ENCODE assay signal across 8 cellular contexts in genomic region chr16:14070555-14070876, GRCh38. TPM values are rescaled to one million over a fixed set of nuclear protein-coding genes. Genes with fewer than 3 reads are reported as not detected.
A peak's percentile ranks its signal among the peaks of the same experiment; 100 is the strongest.
DNase-seq lines count a peak whose midpoint lies in the region; ATAC-seq, FAIRE-seq and TF ChIP-seq lines count a peak whose summit lies in the region.

No MANE protein-coding gene starts in this region.

- CTCF ChIA-PET in GM12878 (lab: Yijun Ruan, JAX): interaction anchor here (1.1 to 1.5 kb wide), 2 partner anchors 151 to 238 kb away, joined by 3 to 6 read pairs; partner anchors contain the start of gene ERCC4

- FAIRE-seq in GM12878 (lab: Jason Lieb, UNC): no peak

- no peak for TF ChIP-seq RAD21 in GM12878 (IDR thresholded peaks at IDR 0.05; ENCODE audit: insufficient read depth, low read depth, low read length)

- H3K36me3 ChIP-seq in DOHH2 (ENCODE audit: control insufficient read depth, low read length): no peaks in the 10 kb centered on the region
- H3K36me3 ChIP-seq in GM12878 (ENCODE audit: control insufficient read depth in 2 of 2, insufficient read depth in 2 of 2, low read length in 1 of 2): no peaks in the 10 kb centered on the region
- H3K36me3 ChIP-seq in mesodermal cell (ENCODE audit: control insufficient read depth, insufficient read depth, low read length): no peaks in the 10 kb centered on the region

- ATAC-seq in HG03095 (IDR thresholded peaks at IDR 0.05; ENCODE audit: unreplicated experiment) (peak; percentile 8), GM12878 (no peak)

- WGBS in GM12878 (ENCODE audit: insufficient coverage, insufficient replicate concordance, low lambda C conversion rate, missing lambda C conversion rate): 92% methylated on average over 4 of the region's 4 CpGs
- WGBS in mesodermal cell (ENCODE audit: insufficient coverage in 2 of 2), 2 experiments: 80% methylated on average over 1 of the region's 4 CpGs; no CpG with 5 or more reads in 1 of the 2 experiments

- H4K20me1 ChIP-seq in DOHH2 (ENCODE audit: control insufficient read depth, insufficient read depth, low read depth, low read length) (no peaks in the 10 kb centered on the region), GM12878 (ENCODE audit: control insufficient read depth, insufficient read depth) (no peaks in the 10 kb centered on the region)

- 0 out of 2 replicates have a peak, but pooled peaks cover 4% of the 10 kb centered on the region for H3F3A ChIP-seq in DOHH2 (ENCODE audit: control insufficient read depth, insufficient read depth)

- H2AFZ ChIP-seq in GM12878 (ENCODE audit: control insufficient read depth, low read depth, low read length): peak overlapping the region; percentile 99

- no peak for TF ChIP-seq CTCF in DOHH2 (IDR thresholded peaks at IDR 0.05; ENCODE audit: low read depth, low read length, poor library complexity, severe bottlenecking)
- TF ChIP-seq CTCF in GM12878 (IDR thresholded peaks at IDR 0.05 in 2 of 3, conservative IDR thresholded peaks at IDR 0.05 in 1 of 3; ENCODE audit: control insufficient read depth in 2 of 3, extremely low read depth in 1 of 3, insufficient read depth in 1 of 3, low read depth in 3 of 3, low read length in 3 of 3): no peak

- no peak for DNase-seq in GM12878 (ENCODE audit: low read depth, low spot score)
- DNase-seq in NK-92 treated with Interleukin-12 subunit alpha and Interleukin-12 subunit beta, amount 100 ng/mL, for 24 hours (lab: John Stamatoyannopoulos, UW): no peak
- no peak for DNase-seq in COLO668 (lab: John Stamatoyannopoulos, UW; ENCODE audit: unreplicated experiment)
- no peak for DNase-seq in mucosa of gallbladder (ENCODE audit: low spot score)
- no peak for DNase-seq in NCI-H82 treated with DMSO at 0.1 percent for 48 hours (lab: John Stamatoyannopoulos, UW; ENCODE audit: unreplicated experiment)

- H3K9me3 ChIP-seq in DOHH2 (ENCODE audit: control insufficient read depth, insufficient read depth, low read length) (no peaks in the 10 kb centered on the region), GM12878 (replicated peaks; ENCODE audit: control insufficient read depth, insufficient read depth, low read length) (no peaks in the 10 kb centered on the region), mesodermal cell (ENCODE audit: control insufficient read depth, low read length) (no peaks in the 10 kb centered on the region)

- SMC1A ChIA-PET in GM12878 (lab: Charles Lee; ENCODE audit: uncharacterized antibody, unreplicated experiment): interaction anchor here (0.7 to 1.3 kb wide), 2 partner anchors 147 to 215 kb away, joined by 3 to 5 read pairs; no protein-coding TSS in a partner anchor

- intact Hi-C loops in GM12878 (cut with micrococcal nuclease; ENCODE audit: unreplicated experiment): loop anchor here (2.0 to 5.0 kb wide), 4 partner anchors 52 to 214 kb away; no protein-coding TSS in a partner anchor

- H3K9me2 ChIP-seq in DOHH2 (replicated peaks; ENCODE audit: control insufficient read depth, low read length): no peaks in the 10 kb centered on the region

- H3K27me3 ChIP-seq in DOHH2 (ENCODE audit: control insufficient read depth, low read length) (no peaks in the 10 kb centered on the region), GM12878 (replicated peaks in 1 of 2; ENCODE audit: control insufficient read depth in 2 of 2, insufficient read depth in 2 of 2, low read length in 1 of 2) (no peaks in the 10 kb centered on the region)

- peak overlapping the region; percentile 98 for H3K4me2 ChIP-seq in DOHH2 (ENCODE audit: low read length)
- H3K4me2 ChIP-seq in GM12878 (ENCODE audit: control insufficient read depth, insufficient read depth): peak overlapping the region; percentile 99

- H3K27ac ChIP-seq in DOHH2 (ENCODE audit: low read depth, low read length) (no peak overlapping the region), GM12878 (ENCODE audit: control insufficient read depth, insufficient read depth) (peak overlapping the region; percentile 56; the same call in 1 of the 2 replicates), mesodermal cell (ENCODE audit: low read depth, low read length, severe bottlenecking) (peak overlapping the region; percentile 64)

- TF ChIP-seq EP300 in GM12878 (IDR thresholded peaks at IDR 0.05; ENCODE audit: borderline replicate concordance in 1 of 2, control insufficient read depth in 1 of 2, low read depth in 2 of 2, low read length in 2 of 2): no peak

- in situ Hi-C loops in GM12878 (cut with MboI): no loop called here

- peaks cover 28% of the 10 kb centered on the region for H3K79me2 ChIP-seq in DOHH2 (ENCODE audit: control insufficient read depth, low read length)
- H3K79me2 ChIP-seq in GM12878 (ENCODE audit: control insufficient read depth, insufficient read depth, low read length): peaks cover 7% of the 10 kb centered on the region

- H3K4me1 ChIP-seq in DOHH2 (ENCODE audit: control insufficient read depth, low read length): peaks cover 19% of the 10 kb centered on the region
- H3K4me1 ChIP-seq in GM12878 (ENCODE audit: control insufficient read depth, insufficient read depth, low read length): peaks cover 2% of the 10 kb centered on the region; the same call in 1 of the 2 replicates
- H3K4me1 ChIP-seq in mesodermal cell (ENCODE audit: control insufficient read depth, insufficient read depth, low read length, poor library complexity, severe bottlenecking): peaks cover 2% of the 10 kb centered on the region

- POLR2A ChIA-PET in GM12878 (lab: Charles Lee): no interaction called here

- peak overlapping the region; percentile 94 for H3K4me3 ChIP-seq in DOHH2 (ENCODE audit: low read length)
- peak overlapping the region; percentile 98 for H3K4me3 ChIP-seq in GM12878
- H3K4me3 ChIP-seq in mesodermal cell (ENCODE audit: extremely low read depth, insufficient read depth, low read length, poor library complexity, severe bottlenecking): peak overlapping the region; percentile 82

- H3K9ac ChIP-seq in GM12878 (ENCODE audit: control insufficient read depth, insufficient read depth, low read length): peak overlapping the region; percentile 56

- TF ChIP-seq POLR2A in GM12878 (IDR thresholded peaks at IDR 0.05; ENCODE audit: low read depth, low read length): no peak

- RAD21 ChIA-PET in GM12878 (lab: Charles Lee; ENCODE audit: unreplicated experiment): interaction anchor here (1.4 kb wide), 1 partner anchor 64 kb away, joined by 3 read pairs; no protein-coding TSS in a partner anchor

- BruUV-seq in GM12878 (replicated peaks; lab: Mats Ljungman, UMichigan): no TSS peak

TF ChIP-seq in GM12878, 131 proteins besides CTCF, POLR2A, EP300 and RAD21:
- TF ChIP-seq NFXL1 (IDR thresholded peaks at IDR 0.05; ENCODE audit: borderline replicate concordance): no peak
- TF ChIP-seq, protein P1, sequence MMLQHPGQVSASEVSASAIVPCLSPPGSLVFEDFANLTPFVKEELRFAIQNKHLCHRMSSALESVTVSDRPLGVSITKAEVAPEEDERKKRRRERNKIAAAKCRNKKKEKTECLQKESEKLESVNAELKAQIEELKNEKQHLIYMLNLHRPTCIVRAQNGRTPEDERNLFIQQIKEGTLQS (IDR thresholded peaks at IDR 0.05; ENCODE audit: borderline replicate concordance, extremely low read depth, low read depth, low read length): peak; percentile 6; the same call in 1 of the 2 replicates

RNA-seq across cellular contexts. Expression of gene MRTFB, which starts 0.6 kb away (rescaled TPM):
- 58.3 and 67.0 TPM in 2 replicates for total RNA-seq in GM12878 (2013; cell fraction: nucleolus; rRNA removed)
- total RNA-seq in GM12878 (2014; rRNA removed) (6.7 and 9.1 TPM in 2 replicates), GM12878 (2014; rRNA removed; fragmentation: Illumina TruSeq; extraction: Trizol) (5.9 and 7.3 TPM in 2 replicates), GM12878 (2021) (14.2 and 14.3 TPM in 2 replicates), mucosa of gallbladder (46.6 TPM)
- polyA plus RNA-seq in GM12878 (2011; ENCODE audit: low read depth): 6.1 TPM
- polyA plus RNA-seq in GM12878 (2011; rRNA removed) (7.2 and 8.2 TPM in 2 replicates), GM12878 (2014; fragmentation: Illumina TruSeq; extraction: Trizol) (9.4 and 10.4 TPM in 2 replicates), GM12878 (2014; fragmentation: Nextera tagmentation; extraction: Ambion mirVana) (1 to 10 TPM; 2.1 to 4.0 TPM), GM12878 (2014; rRNA removed) (6.8 and 6.9 TPM in 2 replicates), GM12878 (2016; fragmentation: Nextera tagmentation; extraction: Ambion mirVana) (1 to 10 TPM; 7.8 to 8.5 TPM)
- polyA plus RNA-seq in GM12878 (2011; cell fraction: cytosol; rRNA removed): 7.8 and 8.2 TPM in 2 replicates
- polyA plus RNA-seq in GM12878 (2011; cell fraction: nucleus; rRNA removed): 19.9 and 25.3 TPM in 2 replicates
- 4.0 and 4.6 TPM in 2 replicates for polyA plus RNA-seq in GM12878 (2012)
- 17.8 and 18.6 TPM in 2 replicates for polyA minus RNA-seq in GM12878 (2011; rRNA and poly(A)+ RNA removed)
- polyA minus RNA-seq in GM12878 (2011; cell fraction: cytosol; rRNA and poly(A)+ RNA removed): 3.5 and 7.1 TPM in 2 replicates
- 17.4 and 32.3 TPM in 2 replicates for polyA minus RNA-seq in GM12878 (2011; cell fraction: nucleus; rRNA and poly(A)+ RNA removed)
- polyA plus RNA-seq in mesodermal cell (2013, experiment 1 of 2): 17.2 TPM
- polyA plus RNA-seq in mesodermal cell (2013, experiment 2 of 2): 17.7 TPM
